Comparison of ENCODE assay signal across 1 cellular context in genomic region chr11:17138562-17138961, GRCh38.
A peak's percentile ranks its signal among the peaks of the same experiment; 100 is the strongest.
TF ChIP-seq lines count a peak whose summit lies in the region.

No MANE protein-coding gene starts in this region.

TF ChIP-seq in K562, 482 proteins besides CTCF, POLR2A, EP300 and RAD21 (continued from another document):
- TF ChIP-seq ZBTB40 (IDR thresholded peaks at IDR 0.05) (peak; percentile 87), ZBTB40 (CRISPR knock-in tag; IDR thresholded peaks at IDR 0.05) (peak; percentile 72)
